ENCODE assay signal across 11 cellular contexts in genomic region chr21:33059319-33059894, GRCh38.
DNase-seq lines count a peak whose midpoint lies in the region; ATAC-seq and TF ChIP-seq lines count a peak whose summit lies in the region.
"Had no signal": no experiment of that assay in that cellular context is flagged by ENCODE, and none has a peak within 500 bp of the region (broad histone marks: within the 10 kb centered on the region; RNA-seq: fewer than 3 reads in every experiment).

No MANE protein-coding gene starts in this region.

- H3K79me2 ChIP-seq in OCI-LY3 (ENCODE audit: low read length), result no peaks in the 10 kb centered on the region

- H2AFZ ChIP-seq in OCI-LY3 (ENCODE audit: low read depth, low read length), result no peak overlapping the region

- DNase-seq in NCI-H1694 treated with DMSO at 0.1 percent for 48 hours (lab: John Stamatoyannopoulos, UW), result peak; percentile 41
- no peak for DNase-seq in NCI-H1694 (lab: John Stamatoyannopoulos, UW)
- DNase-seq in epithelial cell of esophagus (ENCODE audit: low read depth), result peak; percentile 54
- DNase-seq in pons (ENCODE audit: low spot score), result peak; percentile 77
- no peak for DNase-seq in germinal center (ENCODE audit: low spot score)
- DNase-seq: 8988T, NCI-H1048, testis had no signal

- no peaks in the 10 kb centered on the region for H3K9me3 ChIP-seq in OCI-LY3 (ENCODE audit: insufficient read depth, low read length)
- H3K9me3 ChIP-seq: testis had no signal

- no peaks in the 10 kb centered on the region for H3K36me3 ChIP-seq in OCI-LY3 (replicated peaks; ENCODE audit: low read depth, low read length)

- no peaks in the 10 kb centered on the region for H4K20me1 ChIP-seq in OCI-LY3 (ENCODE audit: insufficient read depth, low read length)

- peak overlapping the region; percentile 22; the same call in 1 of the 2 replicates for H3K4me2 ChIP-seq in OCI-LY3 (ENCODE audit: low read length)

- H3K27ac ChIP-seq in OCI-LY3 (ENCODE audit: low read length), result no peak overlapping the region
- H3K27ac ChIP-seq: testis had no signal

- H3K4me3 ChIP-seq in OCI-LY3 (ENCODE audit: low read length) (no peak overlapping the region), epithelial cell of esophagus (ENCODE audit: low read length) (no peak overlapping the region)
- H3K4me3 ChIP-seq: testis had no signal

- ATAC-seq in GM19023 (IDR thresholded peaks at IDR 0.05; ENCODE audit: unreplicated experiment) (no peak), GM18909 (IDR thresholded peaks at IDR 0.05; ENCODE audit: poor library complexity, unreplicated experiment) (no peak)

- no peak for TF ChIP-seq CTCF in OCI-LY3 (IDR thresholded peaks at IDR 0.05; ENCODE audit: low read depth, low read length)
- TF ChIP-seq CTCF in epithelial cell of esophagus (IDR thresholded peaks at IDR 0.05; ENCODE audit: insufficient read depth, low read depth, low read length, missing control alignments), result no peak

- peaks cover 7% of the 10 kb centered on the region for H3K27me3 ChIP-seq in OCI-LY3 (ENCODE audit: low read depth, low read length)
- H3K27me3 ChIP-seq: testis had no signal

- peaks cover 14% of the 10 kb centered on the region for H3K4me1 ChIP-seq in OCI-LY3 (ENCODE audit: low read length)

- no peak overlapping the region for H3K9ac ChIP-seq in OCI-LY3 (ENCODE audit: low read length)

Comparison
In these comparisons a context has a peak if more than half of its experiments do, and no peak if none do; other contexts are left out.
1. DNase-seq: peak in NCI-H1694 treated with DMSO at 0.1 percent for 48 hours (single experiment), epithelial cell of esophagus (single experiment) and pons (single experiment); none in NCI-H1694 (single experiment) and germinal center (single experiment).